ENCODE assay signal across 18 cellular contexts in the genomic region with DNA sequence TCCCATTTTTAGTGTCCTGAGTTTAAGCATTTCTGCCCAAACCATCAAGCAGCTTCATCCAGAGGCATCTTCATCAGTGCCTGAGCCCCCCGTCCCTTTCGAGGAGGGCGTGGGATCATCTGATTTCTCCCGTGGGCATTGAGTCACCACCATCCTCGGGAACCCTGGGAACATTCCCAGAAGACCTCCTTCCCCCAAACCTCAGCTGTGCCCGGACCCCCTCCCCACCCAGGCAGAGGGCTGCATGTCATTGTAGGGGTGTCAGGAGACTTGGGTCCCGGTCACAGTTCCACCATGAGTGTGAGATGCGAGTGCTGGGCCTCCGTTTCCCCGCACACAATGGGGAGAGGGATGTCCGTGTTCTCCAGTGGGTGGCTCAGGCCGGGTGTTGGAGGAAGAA. TPM values are rescaled to one million over a fixed set of nuclear protein-coding genes. Genes with fewer than 3 reads are reported as not detected.
"Had no signal": no experiment of that assay in that cellular context is flagged by ENCODE, and none has a peak within 500 bp of the region (broad histone marks: within the 10 kb centered on the region; RNA-seq: fewer than 3 reads in every experiment).

No MANE protein-coding gene starts in this region.

RNA-seq across cellular contexts. Expression of gene FLT4, which starts 32.6 kb away (rescaled TPM):
- total RNA-seq: smooth muscle cell had no signal
- polyA plus RNA-seq: smooth muscle cell had no signal

RNA-seq across cellular contexts. Expression of gene OR2Y1, which starts 57.9 kb away (rescaled TPM):
- total RNA-seq: naive thymus-derived CD8-positive, alpha-beta T cell; omental fat pad; osteocyte; pancreas; posterior vena cava; prostate gland; pulmonary artery endothelial cell; right atrium auricular region; sciatic nerve; smooth muscle cell; spleen; suprapubic skin; testis; transverse colon; ureter; vagina had no signal
- polyA plus RNA-seq: naive thymus-derived CD8-positive, alpha-beta T cell; neural cell; pancreas; smooth muscle cell; spleen; thymus had no signal
